ENCODE assay signal across 19 cellular contexts in genomic region chr12:80485222-80485987, GRCh38. TPM values are rescaled to one million over a fixed set of nuclear protein-coding genes. Genes with fewer than 3 reads are reported as not detected.
DNase-seq lines count a peak whose midpoint lies in the region; ATAC-seq and TF ChIP-seq lines count a peak whose summit lies in the region.
"Had no signal": no experiment of that assay in that cellular context is flagged by ENCODE, and none has a peak within 500 bp of the region (broad histone marks: within the 10 kb centered on the region; RNA-seq: fewer than 3 reads in every experiment).

No MANE protein-coding gene starts in this region.

- TF ChIP-seq CTCF in left lung (IDR thresholded peaks at IDR 0.05) (no peak), GM13976 (IDR thresholded peaks at IDR 0.05; ENCODE audit: borderline replicate concordance, control extremely low read depth, extremely low read depth, insufficient read depth, missing control alignments) (no peak), heart left ventricle (IDR thresholded peaks at IDR 0.05) (no peak)

- TF ChIP-seq POLR2A in heart left ventricle (IDR thresholded peaks at IDR 0.05) = no peak

- no peaks in the 10 kb centered on the region for H3K4me1 ChIP-seq in left lung
- no peaks in the 10 kb centered on the region for H3K4me1 ChIP-seq in heart left ventricle
- H3K4me1 ChIP-seq: BE2C, neural progenitor cell, right atrium auricular region, testis had no signal

- H3K27ac ChIP-seq in left lung = no peak overlapping the region
- no peak overlapping the region for H3K27ac ChIP-seq in heart left ventricle
- H3K27ac ChIP-seq: neural progenitor cell, right atrium auricular region, testis had no signal

- H3K4me3 ChIP-seq in left lung (no peak overlapping the region), heart left ventricle (no peak overlapping the region)
- H3K4me3 ChIP-seq: K562, neural progenitor cell, right atrium auricular region, testis had no signal

- in situ Hi-C loops in GM13976 (cut with MboI; ENCODE audit: low sequenced_read_pairs, unreplicated experiment) = loop anchor here (25.0 kb wide), 1 partner anchor 277 kb away; no protein-coding TSS in a partner anchor

- DNase-seq in left lung = no peak
- no peak for DNase-seq in activated CD4-positive, alpha-beta T cell treated with anti-CD3 and anti-CD28 coated beads, Interleukin-2, amount 50 U/mL, for 4 hours
- no peak for DNase-seq in GM13976 (ENCODE audit: low spot score)
- no peak for DNase-seq in heart left ventricle
- DNase-seq: activated CD4-positive, alpha-beta memory T cell treated with anti-CD3 and anti-CD28 coated beads for 36 hours; activated T-cell treated with anti-CD3 and anti-CD28 coated beads, Interleukin-2, amount 50 U/mL, for 72 hours; BE2C; mesendoderm; NCI-H1105 treated with DMSO at 0.1 percent for 48 hours; NCI-H526; T-helper 17 cell; testis had no signal

- WGBS in heart left ventricle, 4 donors = 70 to 88% (median 77%) methylated on average over 5 of the region's 5 CpGs

- H3K9me3 ChIP-seq in left lung (peaks cover 0 to 7% of the 10 kb centered on the region in 2 donors), heart left ventricle (peaks cover 0 to 11% (median 0%) of the 10 kb centered on the region in 12 donors)
- H3K9me3 ChIP-seq: BE2C, testis had no signal

- H3K36me3 ChIP-seq in left lung (no peaks in the 10 kb centered on the region), heart left ventricle (no peaks in the 10 kb centered on the region)
- H3K36me3 ChIP-seq: BE2C, neural progenitor cell, right atrium auricular region had no signal

- peak; percentile 76 for ATAC-seq in GM18867 (IDR thresholded peaks at IDR 0.05; ENCODE audit: unreplicated experiment)
- ATAC-seq in GM21619 (IDR thresholded peaks at IDR 0.05; ENCODE audit: unreplicated experiment) = peak; percentile 51
- peak; percentile 74 for ATAC-seq in HG03432 (IDR thresholded peaks at IDR 0.05; ENCODE audit: unreplicated experiment)
- ATAC-seq in left lung = peak; percentile 18
- ATAC-seq in heart left ventricle = no peak
- no peak for ATAC-seq in GM19455 (IDR thresholded peaks at IDR 0.05; ENCODE audit: unreplicated experiment)
- ATAC-seq: activated T-cell treated with anti-CD3 and anti-CD28 coated beads, Interleukin-2, amount 50 U/mL, for 72 hours; K562; T-helper 17 cell had no signal

- intact Hi-C loops in left lung (cut with DNase I) = no loop called here
- intact Hi-C loops in heart left ventricle (cut with DNase I) = no loop called here

- H3K27me3 ChIP-seq in left lung (no peaks in the 10 kb centered on the region), heart left ventricle (no peaks in the 10 kb centered on the region)
- H3K27me3 ChIP-seq: BE2C, neural progenitor cell, right atrium auricular region, testis had no signal

RNA-seq across cellular contexts. Expression of gene PTPRQ, which starts 41.4 kb away (rescaled TPM):
- total RNA-seq in left lung = 1 to 10 TPM in 1 of 2 donors, under 1 TPM in 1; 0.79 to 1.1 TPM
- 1 to 10 TPM in 1 of 9 donors, under 1 TPM in 7, not detected in 1; 0.05 to 4.2 (median 0.36) TPM for total RNA-seq in heart left ventricle
- under 1 TPM in 1 of 2 donors, not detected in 1; 0.07 TPM for polyA plus RNA-seq in heart left ventricle
- total RNA-seq: activated CD4-positive, alpha-beta memory T cell treated with anti-CD3 and anti-CD28 coated beads for 36 hours; activated T-cell treated with anti-CD3 and anti-CD28 coated beads, Interleukin-2, amount 50 U/mL, for 72 hours; K562; T-helper 17 cell had no signal
- polyA plus RNA-seq: K562 had no signal

Comparison
In these comparisons a context has a peak if more than half of its experiments do, and no peak if none do; other contexts are left out.
1. ATAC-seq: peak in GM18867 (single experiment), GM21619 (single experiment), HG03432 (single experiment) and left lung (single experiment); none in heart left ventricle (0 of 4) and GM19455 (single experiment).